2 cellular contexts compared by ENCODE assay signal in the genomic region with DNA sequence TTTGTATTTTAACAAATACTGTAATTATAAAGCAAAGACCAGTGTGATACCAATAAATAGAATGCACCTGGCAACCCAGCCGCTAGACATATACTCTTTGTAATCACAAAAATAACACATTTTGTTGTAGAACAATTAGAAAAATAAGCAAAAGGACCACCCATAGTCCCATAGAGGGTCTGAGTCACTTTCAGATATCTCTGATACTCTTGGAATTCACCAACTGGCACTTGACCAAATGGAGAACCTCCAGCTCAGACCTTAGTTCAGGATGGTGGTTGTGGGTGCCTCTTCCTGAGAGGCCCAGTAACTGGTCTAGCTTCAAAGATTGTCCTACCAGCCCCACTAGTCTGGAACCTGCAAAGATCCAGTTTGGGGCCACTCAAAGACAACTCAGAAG.
TF ChIP-seq lines count a peak whose summit lies in the region.

No MANE protein-coding gene starts in this region.

TF ChIP-seq in SK-N-SH, 30 proteins besides CTCF, POLR2A, EP300 and RAD21 (continued from another document):
- no peak for TF ChIP-seq ZBTB33 (IDR thresholded peaks at IDR 0.05; ENCODE audit: borderline replicate concordance, low read depth)
- TF ChIP-seq, protein P1, sequence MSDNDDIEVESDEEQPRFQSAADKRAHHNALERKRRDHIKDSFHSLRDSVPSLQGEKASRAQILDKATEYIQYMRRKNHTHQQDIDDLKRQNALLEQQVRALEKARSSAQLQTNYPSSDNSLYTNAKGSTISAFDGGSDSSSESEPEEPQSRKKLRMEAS (IDR thresholded peaks at IDR 0.05; ENCODE audit: low read depth) = no peak
- no peak for TF ChIP-seq CHD2 (IDR thresholded peaks at IDR 0.05; ENCODE audit: low read length, partially characterized antibody)
- no peak for TF ChIP-seq YY1 (IDR thresholded peaks at IDR 0.05; ENCODE audit: low read depth)
- TF ChIP-seq SMC3 (IDR thresholded peaks at IDR 0.05; ENCODE audit: low read depth, low read length) = no peak
- TF ChIP-seq JUND (IDR thresholded peaks at IDR 0.05) = no peak
- TF ChIP-seq FOXM1 (IDR thresholded peaks at IDR 0.05; ENCODE audit: low read depth) = no peak
- no peak for TF ChIP-seq REST (IDR thresholded peaks at IDR 0.05; ENCODE audit: low read depth, low read length)
- no peak for TF ChIP-seq MXI1 (IDR thresholded peaks at IDR 0.05; ENCODE audit: low read depth, low read length)
- TF ChIP-seq RXRA (IDR thresholded peaks at IDR 0.05; ENCODE audit: borderline replicate concordance, low read depth) = no peak
- no peak for TF ChIP-seq ELF1 (IDR thresholded peaks at IDR 0.05)
- TF ChIP-seq, protein P2, sequence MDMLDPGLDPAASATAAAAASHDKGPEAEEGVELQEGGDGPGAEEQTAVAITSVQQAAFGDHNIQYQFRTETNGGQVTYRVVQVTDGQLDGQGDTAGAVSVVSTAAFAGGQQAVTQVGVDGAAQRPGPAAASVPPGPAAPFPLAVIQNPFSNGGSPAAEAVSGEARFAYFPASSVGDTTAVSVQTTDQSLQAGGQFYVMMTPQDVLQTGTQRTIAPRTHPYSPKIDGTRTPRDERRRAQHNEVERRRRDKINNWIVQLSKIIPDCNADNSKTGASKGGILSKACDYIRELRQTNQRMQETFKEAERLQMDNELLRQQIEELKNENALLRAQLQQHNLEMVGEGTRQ (IDR thresholded peaks at IDR 0.05; ENCODE audit: borderline replicate concordance, low read depth, low read length) = no peak
- no peak for TF ChIP-seq USF1 (IDR thresholded peaks at IDR 0.05; ENCODE audit: borderline replicate concordance, low read depth)
- TF ChIP-seq TAF1 (IDR thresholded peaks at IDR 0.05; ENCODE audit: borderline replicate concordance, low read depth, low read length) = no peak
TF ChIP-seq in SK-N-SH: peak in this region for 0.

TF ChIP-seq in SK-N-SH treated with all-trans-retinoic acid at 6 μM for 48 hours, 23 proteins besides CTCF, POLR2A, EP300 and RAD21 (continued from another document):
- TF ChIP-seq TOX (CRISPR knock-in tag; IDR thresholded peaks at IDR 0.05; ENCODE audit: borderline replicate concordance) (no peak), ZNF8 (CRISPR knock-in tag; IDR thresholded peaks at IDR 0.05) (no peak), RARB (CRISPR knock-in tag; IDR thresholded peaks at IDR 0.05) (no peak), ZFP3 (CRISPR knock-in tag; IDR thresholded peaks at IDR 0.05) (no peak)
- TF ChIP-seq, protein P3, sequence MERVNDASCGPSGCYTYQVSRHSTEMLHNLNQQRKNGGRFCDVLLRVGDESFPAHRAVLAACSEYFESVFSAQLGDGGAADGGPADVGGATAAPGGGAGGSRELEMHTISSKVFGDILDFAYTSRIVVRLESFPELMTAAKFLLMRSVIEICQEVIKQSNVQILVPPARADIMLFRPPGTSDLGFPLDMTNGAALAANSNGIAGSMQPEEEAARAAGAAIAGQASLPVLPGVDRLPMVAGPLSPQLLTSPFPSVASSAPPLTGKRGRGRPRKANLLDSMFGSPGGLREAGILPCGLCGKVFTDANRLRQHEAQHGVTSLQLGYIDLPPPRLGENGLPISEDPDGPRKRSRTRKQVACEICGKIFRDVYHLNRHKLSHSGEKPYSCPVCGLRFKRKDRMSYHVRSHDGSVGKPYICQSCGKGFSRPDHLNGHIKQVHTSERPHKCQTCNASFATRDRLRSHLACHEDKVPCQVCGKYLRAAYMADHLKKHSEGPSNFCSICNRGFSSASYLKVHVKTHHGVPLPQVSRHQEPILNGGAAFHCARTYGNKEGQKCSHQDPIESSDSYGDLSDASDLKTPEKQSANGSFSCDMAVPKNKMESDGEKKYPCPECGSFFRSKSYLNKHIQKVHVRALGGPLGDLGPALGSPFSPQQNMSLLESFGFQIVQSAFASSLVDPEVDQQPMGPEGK (CRISPR knock-in tag; IDR thresholded peaks at IDR 0.05; ENCODE audit: borderline replicate concordance) = no peak
